ENCODE assay signal across 3 cellular contexts in genomic region chr5:145918397-145918796, GRCh38.
TF ChIP-seq lines count a peak whose summit lies in the region.

No MANE protein-coding gene starts in this region.

TF ChIP-seq in IMR-90, 13 proteins besides CTCF, POLR2A, EP300 and RAD21:
- TF ChIP-seq BHLHE40 (IDR thresholded peaks at IDR 0.05; ENCODE audit: low read depth, low read length) (no peak), MXI1 (IDR thresholded peaks at IDR 0.05; ENCODE audit: borderline replicate concordance, low read depth, low read length) (no peak), MAFK (IDR thresholded peaks at IDR 0.05; ENCODE audit: low read depth, low read length) (no peak), MAZ (IDR thresholded peaks at IDR 0.05; ENCODE audit: borderline replicate concordance, low read depth, low read length) (no peak), SMC3 (IDR thresholded peaks at IDR 0.05; ENCODE audit: low read depth, low read length) (no peak), CHD1 (IDR thresholded peaks at IDR 0.05; ENCODE audit: low read depth, low read length) (no peak), FOS (IDR thresholded peaks at IDR 0.05; ENCODE audit: low read depth, low read length) (no peak), RCOR1 (IDR thresholded peaks at IDR 0.05; ENCODE audit: insufficient replicate concordance, low read length) (no peak), CEBPB (IDR thresholded peaks at IDR 0.05; ENCODE audit: low read depth, low read length) (no peak), USF2 (IDR thresholded peaks at IDR 0.05; ENCODE audit: low read depth, low read length) (no peak), RFX5 (IDR thresholded peaks at IDR 0.05; ENCODE audit: low read depth, low read length) (no peak), ELK1 (IDR thresholded peaks at IDR 0.05; ENCODE audit: borderline replicate concordance, low read depth, low read length) (no peak), NFE2L2 (IDR thresholded peaks at IDR 0.05; ENCODE audit: low read depth, low read length) (no peak)

TF ChIP-seq in HepG2, 621 proteins besides CTCF, POLR2A, EP300 and RAD21 (continues in another document):
- no peak for TF ChIP-seq ZNF710 (CRISPR knock-in tag; IDR thresholded peaks at IDR 0.05; ENCODE audit: borderline replicate concordance)
- TF ChIP-seq ZBTB26 (CRISPR knock-in tag; IDR thresholded peaks at IDR 0.05; ENCODE audit: borderline replicate concordance): no peak
- no peak for TF ChIP-seq KAT8 (CRISPR knock-in tag; IDR thresholded peaks at IDR 0.05)
- TF ChIP-seq MNT (IDR thresholded peaks at IDR 0.05): no peak
- no peak for TF ChIP-seq SALL2 (CRISPR knock-in tag; IDR thresholded peaks at IDR 0.05)
- TF ChIP-seq TEF (CRISPR knock-in tag; IDR thresholded peaks at IDR 0.05): no peak

TF ChIP-seq in neural cell, 6 proteins besides CTCF, POLR2A, EP300 and RAD21:
- no peak for TF ChIP-seq MXI1 (conservative IDR thresholded peaks at IDR 0.05; ENCODE audit: poor library complexity, severe bottlenecking)
- TF ChIP-seq SMC3 (conservative IDR thresholded peaks at IDR 0.05; ENCODE audit: poor library complexity): no peak
- TF ChIP-seq REST (IDR thresholded peaks at IDR 0.05; ENCODE audit: borderline replicate concordance): no peak
- TF ChIP-seq POLR2AphosphoS5 (IDR thresholded peaks at IDR 0.05): no peak
- TF ChIP-seq EZH2 (IDR thresholded peaks at IDR 0.05; ENCODE audit: borderline replicate concordance, insufficient read depth, low read length, poor library complexity, severe bottlenecking): no peak
- TF ChIP-seq TAF1 (IDR thresholded peaks at IDR 0.05; ENCODE audit: low read depth): no peak
